8 cellular contexts compared by ENCODE assay signal in the genomic region with DNA sequence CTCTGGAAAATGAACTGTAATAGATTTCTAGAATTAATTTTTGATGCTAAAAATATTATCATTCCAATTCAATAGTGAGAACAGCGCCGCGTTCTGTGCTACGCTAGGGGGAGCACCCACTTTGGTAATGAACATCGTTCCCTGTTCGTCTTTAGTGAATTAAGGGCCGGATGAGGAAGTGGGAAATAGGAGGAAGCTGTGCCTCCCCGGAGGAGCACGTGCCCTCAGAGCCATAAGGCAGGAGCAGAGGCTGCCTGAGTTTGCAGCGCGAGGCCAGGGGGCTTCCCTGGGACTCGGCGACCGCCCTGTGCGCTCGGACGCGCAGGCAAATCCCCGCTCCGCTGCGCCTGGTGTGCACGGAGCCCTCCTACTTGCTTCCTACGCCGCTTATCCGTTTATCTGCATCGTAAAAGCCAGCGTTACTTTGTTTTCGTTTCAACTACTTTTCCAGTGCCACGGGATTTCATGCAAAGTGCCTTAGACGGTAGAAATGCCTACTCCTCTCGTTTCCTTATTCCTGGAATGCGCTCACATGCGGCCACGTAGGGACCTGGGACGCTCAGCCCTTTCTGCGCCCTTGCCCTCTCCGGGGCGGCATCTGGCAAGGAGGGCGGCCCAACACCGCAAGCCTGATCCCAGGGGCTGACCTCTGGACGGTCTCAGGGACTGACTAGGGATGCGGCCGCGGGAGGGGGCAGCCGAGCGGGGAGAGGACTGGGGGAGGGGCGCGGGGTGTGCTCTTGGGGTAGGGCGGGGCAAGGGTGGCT.
DNase-seq lines count a peak whose midpoint lies in the region; ATAC-seq and TF ChIP-seq lines count a peak whose summit lies in the region.

No MANE protein-coding gene starts in this region.

- H3K36me3 ChIP-seq in upper lobe of right lung: no peaks in the 10 kb centered on the region

- intact Hi-C loops in upper lobe of right lung (cut with DNase I): no loop called here

- peak overlapping the region; percentile 49 for H3K4me3 Mint-ChIP-seq in activated T-cell treated with anti-CD3 and anti-CD28 coated beads, Interleukin-2, amount 50 U/mL, for 4 hours
- peak overlapping the region; percentile 56 for H3K4me3 Mint-ChIP-seq in nephron progenitor cell

- no peak for ATAC-seq in activated T-cell treated with anti-CD3 and anti-CD28 coated beads, Interleukin-2, amount 50 U/mL, for 4 hours
- ATAC-seq in foreskin keratinocyte (peak; percentile 41), upper lobe of right lung (peak; percentile 71), HG03457 (IDR thresholded peaks at IDR 0.05; ENCODE audit: unreplicated experiment) (no peak)

- TF ChIP-seq CTCF in C4-2B (conservative IDR thresholded peaks at IDR 0.05) (peak; percentile 87), foreskin keratinocyte (conservative IDR thresholded peaks at IDR 0.05) (peak; percentile 82), nephron progenitor cell (IDR thresholded peaks at IDR 0.05) (peak; percentile 59), upper lobe of right lung (IDR thresholded peaks at IDR 0.05) (peak; percentile 61)

- H3K27me3 ChIP-seq in foreskin keratinocyte: peaks cover 6% of the 10 kb centered on the region
- peaks cover 6% of the 10 kb centered on the region for H3K27me3 ChIP-seq in upper lobe of right lung

- peaks cover 31% of the 10 kb centered on the region for H3K27me3 Mint-ChIP-seq in activated T-cell treated with anti-CD3 and anti-CD28 coated beads, Interleukin-2, amount 50 U/mL, for 4 hours (ENCODE audit: low read depth)
- H3K27me3 Mint-ChIP-seq in nephron progenitor cell (ENCODE audit: low read depth, poor library complexity): peaks cover 71% of the 10 kb centered on the region

- H3K27ac ChIP-seq in C4-2B (peak overlapping the region; percentile 64), foreskin keratinocyte (no peak overlapping the region), upper lobe of right lung (no peak overlapping the region)

- H3K9me3 ChIP-seq in upper lobe of right lung: no peaks in the 10 kb centered on the region

- H3K9me3 Mint-ChIP-seq in activated T-cell treated with anti-CD3 and anti-CD28 coated beads, Interleukin-2, amount 50 U/mL, for 4 hours: no peaks in the 10 kb centered on the region
- no peaks in the 10 kb centered on the region for H3K9me3 Mint-ChIP-seq in nephron progenitor cell

- DNase-seq in Kasumi-1 (lab: John Stamatoyannopoulos, UW) (peak; percentile 50), foreskin keratinocyte (peak; percentile 30 to 66), nephron progenitor cell (peak; percentile 61), upper lobe of right lung (peak; percentile 75), NCI-H1105 (lab: John Stamatoyannopoulos, UW) (no peak)
- no peak for DNase-seq in activated T-cell treated with anti-CD3 and anti-CD28 coated beads, Interleukin-2, amount 50 U/mL, for 4 hours

- H3K27ac Mint-ChIP-seq in nephron progenitor cell: no peak overlapping the region

- no peaks in the 10 kb centered on the region for H3K4me1 ChIP-seq in foreskin keratinocyte
- H3K4me1 ChIP-seq in upper lobe of right lung: peaks cover 9% of the 10 kb centered on the region

- no peaks in the 10 kb centered on the region for H3K36me3 Mint-ChIP-seq in activated T-cell treated with anti-CD3 and anti-CD28 coated beads, Interleukin-2, amount 50 U/mL, for 4 hours (ENCODE audit: insufficient read depth)
- H3K36me3 Mint-ChIP-seq in nephron progenitor cell (ENCODE audit: low read depth): no peaks in the 10 kb centered on the region

- peak overlapping the region; percentile 24 for H3K4me3 ChIP-seq in upper lobe of right lung

- peaks cover 18% of the 10 kb centered on the region for H3K4me1 Mint-ChIP-seq in activated T-cell treated with anti-CD3 and anti-CD28 coated beads, Interleukin-2, amount 50 U/mL, for 4 hours (ENCODE audit: low read depth)
- peaks cover 21% of the 10 kb centered on the region for H3K4me1 Mint-ChIP-seq in nephron progenitor cell

Comparison
In these comparisons a context has a peak if more than half of its experiments do, and no peak if none do; other contexts are left out.
1. DNase-seq: peak in Kasumi-1 (2 of 2), foreskin keratinocyte (2 of 2), nephron progenitor cell (single experiment) and upper lobe of right lung (single experiment); none in activated T-cell treated with anti-CD3 and anti-CD28 coated beads, Interleukin-2, amount 50 U/mL, for 4 hours (single experiment) and NCI-H1105 (single experiment).
2. ATAC-seq: peak in foreskin keratinocyte (single experiment) and upper lobe of right lung (single experiment); none in activated T-cell treated with anti-CD3 and anti-CD28 coated beads, Interleukin-2, amount 50 U/mL, for 4 hours (0 of 2) and HG03457 (single experiment).
3. Peak in every context shown above with its lines, with median percentiles within 50 percentile points of each other: CTCF ChIP-seq.